8 cellular contexts compared by ENCODE assay signal in genomic region chr1:59298178-59298583, GRCh38. TPM values are rescaled to one million over a fixed set of nuclear protein-coding genes. Genes with fewer than 3 reads are reported as not detected.
A peak's percentile ranks its signal among the peaks of the same experiment; 100 is the strongest.
DNase-seq lines count a peak whose midpoint lies in the region; ATAC-seq, FAIRE-seq and TF ChIP-seq lines count a peak whose summit lies in the region.
"Had no signal": no experiment of that assay in that cellular context is flagged by ENCODE, and none has a peak within 500 bp of the region (broad histone marks: within the 10 kb centered on the region; RNA-seq: fewer than 3 reads in every experiment).

No MANE protein-coding gene starts in this region.

- intact Hi-C loops in PC-3 (cut with micrococcal nuclease) = loop anchor here (5.0 kb wide), 1 partner anchor 156 kb away; no protein-coding TSS in a partner anchor
- intact Hi-C loops in K562 (cut with micrococcal nuclease) = loop anchor here (5.0 to 10.0 kb wide), 4 partner anchors 209 to 516 kb away; partner anchors contain the start of gene JUN
- intact Hi-C loops in lower lobe of right lung (cut with DNase I) = no loop called here

- CTCF ChIA-PET in PC-3 (lab: Charles Lee) = no interaction called here
- CTCF ChIA-PET in K562 (lab: Yijun Ruan, JAX; ENCODE audit: low intra/inter-chr PET ratio) = interaction anchor here (0.6 kb wide), 1 partner anchor 249 kb away, joined by 5 read pairs; no protein-coding TSS in a partner anchor

- no peak for TF ChIP-seq EP300 in K562 (IDR thresholded peaks at IDR 0.05; ENCODE audit: low read length)
- no peak for TF ChIP-seq EP300 in suprapubic skin (IDR thresholded peaks at IDR 0.05)

- no peaks in the 10 kb centered on the region for H3K9me3 ChIP-seq in PC-3 (ENCODE audit: low read length)
- H3K9me3 ChIP-seq in K562 (replicated peaks; ENCODE audit: control insufficient read depth, insufficient read depth, low read depth, low read length) = no peaks in the 10 kb centered on the region
- no peaks in the 10 kb centered on the region for H3K9me3 ChIP-seq in lower lobe of right lung
- no peaks in the 10 kb centered on the region for H3K9me3 ChIP-seq in suprapubic skin

- H3K4me3 ChIP-seq in PC-3 (ENCODE audit: low read length) (0 out of 2 replicates have a peak overlapping the region, but pooled peaks have one; percentile 88), K562 (no peak overlapping the region), lower lobe of right lung (no peak overlapping the region), suprapubic skin (no peak overlapping the region)
- H3K4me3 ChIP-seq: cardiac muscle cell had no signal

- no peaks in the 10 kb centered on the region for H4K20me1 ChIP-seq in PC-3 (ENCODE audit: low read length)
- no peaks in the 10 kb centered on the region for H4K20me1 ChIP-seq in K562 (replicated peaks; ENCODE audit: control insufficient read depth, insufficient read depth, low read length)

- WGBS in K562 (ENCODE audit: insufficient coverage, low coverage, missing lambda C conversion rate) = 91% methylated on average over 1 of the region's 1 CpG
- 63% methylated on average over 1 of the region's 1 CpG for WGBS in suprapubic skin

- H3K79me2 ChIP-seq in PC-3 (ENCODE audit: low read length) (peaks cover 7% of the 10 kb centered on the region), K562 (ENCODE audit: control insufficient read depth, insufficient read depth, low read length) (no peaks in the 10 kb centered on the region; the same call in 2 of the 3 replicates)

- H3K4me2 ChIP-seq in PC-3 (ENCODE audit: low read length) (peak overlapping the region; percentile 89), K562 (ENCODE audit: insufficient read depth, low read length) (peak overlapping the region; percentile 96)

- H3K4me1 ChIP-seq in PC-3 (ENCODE audit: insufficient read depth, low read length) (peaks cover 30% of the 10 kb centered on the region), K562 (replicated peaks in 1 of 2; ENCODE audit: control insufficient read depth in 2 of 2, insufficient read depth in 2 of 2, low read length in 2 of 2) (peaks cover 9 to 22% of the 10 kb centered on the region in 2 experiments), lower lobe of right lung (peaks cover 30% of the 10 kb centered on the region), suprapubic skin (peaks cover 29% of the 10 kb centered on the region)

- ATAC-seq in PC-3 = no peak
- ATAC-seq in K562 = no peak
- ATAC-seq in lower lobe of right lung = no peak

- TF ChIP-seq CTCF in PC-3 (conservative IDR thresholded peaks at IDR 0.05; ENCODE audit: low read depth, low read length) (no peak), K562 (IDR thresholded peaks at IDR 0.05 in 2 of 3, conservative IDR thresholded peaks at IDR 0.05 in 1 of 3; ENCODE audit: insufficient read depth in 2 of 3, low read depth in 1 of 3, low read length in 3 of 3) (no peak), lower lobe of right lung (IDR thresholded peaks at IDR 0.05) (no peak), suprapubic skin (IDR thresholded peaks at IDR 0.05) (no peak)

- no peaks in the 10 kb centered on the region for H3K9me2 ChIP-seq in PC-3 (replicated peaks; ENCODE audit: low read length)

- TF ChIP-seq POLR2A in K562 (conservative IDR thresholded peaks at IDR 0.05) (no peak), suprapubic skin (IDR thresholded peaks at IDR 0.05) (no peak)

- H3K9ac ChIP-seq in PC-3 (ENCODE audit: low read length) (no peak overlapping the region), K562 (ENCODE audit: insufficient read depth in 1 of 2, low read depth in 2 of 2, low read length in 2 of 2) (peak overlapping the region in 1 of 2 experiments; percentile 5; a peak in 1 of 4 replicates)

- DNase-seq in PC-3 (no peak), K562 (ENCODE audit: extremely low read depth in 1 of 4, low spot score in 3 of 4) (peak in 3 of 4 experiments; percentile 17 to 18 (median 18)), lower lobe of right lung (no peak), suprapubic skin (ENCODE audit: low spot score in 2 of 2) (no peak), RCC 7860 (ENCODE audit: low spot score) (no peak), SK-N-DZ (ENCODE audit: low spot score) (no peak), NCI-H1105 (lab: John Stamatoyannopoulos, UW) (no peak)

- no peak for TF ChIP-seq RAD21 in K562 (CRISPR knock-in tag; conservative IDR thresholded peaks at IDR 0.05 in 1 of 2, IDR thresholded peaks at IDR 0.05 in 1 of 2)

- FAIRE-seq in K562 (lab: Jason Lieb, UNC) (no peak), RCC 7860 (lab: Jason Lieb, UNC) (no peak)

- peak overlapping the region; percentile 38; the same call in 1 of the 2 replicates for H3K27ac ChIP-seq in PC-3 (ENCODE audit: low read length)
- peak overlapping the region; percentile 37; the same call in 2 of the 3 replicates for H3K27ac ChIP-seq in K562 (ENCODE audit: extremely low read depth, low read depth, low read length)
- peak overlapping the region; percentile 94 for H3K27ac ChIP-seq in lower lobe of right lung
- H3K27ac ChIP-seq in suprapubic skin = peak overlapping the region; percentile 95
- H3K27ac ChIP-seq: cardiac muscle cell had no signal

- H2AFZ ChIP-seq in PC-3 (ENCODE audit: low read length) (no peak overlapping the region), K562 (ENCODE audit: low read depth, low read length) (peak overlapping the region; percentile 65)

- no peaks in the 10 kb centered on the region for H3F3A ChIP-seq in PC-3 (ENCODE audit: low read length, unreplicated experiment)

- POLR2A ChIA-PET in PC-3 (lab: Charles Lee; ENCODE audit: unreplicated experiment) (no interaction called here), K562 (lab: Yijun Ruan, JAX) (interaction anchor here (1.0 kb wide), 1 partner anchor 11 kb away, joined by 3 read pairs; no protein-coding TSS in a partner anchor)

- H3K36me3 ChIP-seq in PC-3 (ENCODE audit: low read depth, low read length) (no peaks in the 10 kb centered on the region), K562 (ENCODE audit: control insufficient read depth, insufficient read depth, low read length) (no peaks in the 10 kb centered on the region), lower lobe of right lung (no peaks in the 10 kb centered on the region), suprapubic skin (no peaks in the 10 kb centered on the region)
- H3K36me3 ChIP-seq: cardiac muscle cell had no signal

- H3K27me3 ChIP-seq in PC-3 (ENCODE audit: low read length) (no peaks in the 10 kb centered on the region), K562 (ENCODE audit: control insufficient read depth in 2 of 2, insufficient read depth in 2 of 2, low read length in 2 of 2) (no peaks in the 10 kb centered on the region), lower lobe of right lung (ENCODE audit: low read depth) (no peaks in the 10 kb centered on the region), suprapubic skin (no peaks in the 10 kb centered on the region)
- H3K27me3 ChIP-seq: cardiac muscle cell had no signal

- BruUV-seq in PC-3 (replicated peaks; lab: Mats Ljungman, UMichigan) (no TSS peak), K562 (replicated peaks; lab: Mats Ljungman, UMichigan) (no TSS peak)

- in situ Hi-C loops in K562 (cut with MboI) = no loop called here

- H3K9me1 ChIP-seq in K562 (ENCODE audit: control insufficient read depth, insufficient read depth, low read length) = no peaks in the 10 kb centered on the region

TF ChIP-seq in K562, 482 proteins besides CTCF, POLR2A, EP300 and RAD21 (continues in another document):
- TF ChIP-seq HINFP (tag; conservative IDR thresholded peaks at IDR 0.05; ENCODE audit: low read depth) (no peak), ZNF23 (CRISPR knock-in tag; IDR thresholded peaks at IDR 0.05) (no peak), HDGF (IDR thresholded peaks at IDR 0.05) (no peak), PTRF (tag; IDR thresholded peaks at IDR 0.05) (no peak), PURB (CRISPR knock-in tag; IDR thresholded peaks at IDR 0.05; ENCODE audit: low read depth) (no peak), KDM1A (IDR thresholded peaks at IDR 0.05) (no peak)

RNA-seq across cellular contexts. Expression of gene FGGY, which starts 1.3 kb away (rescaled TPM):
- total RNA-seq in PC-3 (2014; rRNA removed) = 7.4 and 10.1 TPM in 2 replicates
- 24.6 and 32.7 TPM in 2 replicates for total RNA-seq in K562 (2011; cell fraction: chromatin; rRNA removed; ENCODE audit: low replicate concordance)
- 11.2 and 13.0 TPM in 2 replicates for total RNA-seq in K562 (2011; cell fraction: nucleolus; rRNA removed)
- 22.0 and 23.1 TPM in 2 replicates for total RNA-seq in K562 (2011; cell fraction: nucleoplasm; rRNA removed)
- total RNA-seq in K562 (2014; rRNA removed) = 10.4 and 10.8 TPM in 2 replicates
- total RNA-seq in K562 (2014; rRNA removed; fragmentation: Illumina TruSeq; extraction: Trizol) = 15.0 and 17.6 TPM in 2 replicates
- total RNA-seq in K562 (2015; rRNA removed; fragmentation: Illumina TruSeq; extraction: Trizol) = 17.9 and 19.2 TPM in 2 replicates
- total RNA-seq in K562 (2021) = 10.6 and 12.1 TPM in 2 replicates
- 9.7 TPM in 2 replicates for polyA plus RNA-seq in K562 (2011; rRNA removed)
- 5.6 and 10.0 TPM in 2 replicates for polyA plus RNA-seq in K562 (2011; cell fraction: cytosol; rRNA removed)
- 7.6 and 11.6 TPM in 2 replicates for polyA plus RNA-seq in K562 (2011; cell fraction: nucleus; rRNA removed)
- polyA plus RNA-seq in K562 (2012) = 11.1 and 43.7 TPM in 2 replicates
- 11.4 and 13.1 TPM in 2 replicates for polyA plus RNA-seq in K562 (2014; fragmentation: Illumina TruSeq; extraction: Trizol)
- polyA plus RNA-seq in K562 (2014; fragmentation: Nextera tagmentation; extraction: Ambion mirVana) = 10 to 100 TPM; 12.6 to 15.4 TPM
- polyA plus RNA-seq in K562 (2014; rRNA removed) = 11.7 and 12.3 TPM in 2 replicates
- 20.1 and 26.5 TPM in 2 replicates for polyA minus RNA-seq in K562 (2011; rRNA and poly(A)+ RNA removed)
- 6.1 and 6.9 TPM in 2 replicates for polyA minus RNA-seq in K562 (2011; cell fraction: cytosol; rRNA and poly(A)+ RNA removed)
- 19.9 and 37.7 TPM in 2 replicates for polyA minus RNA-seq in K562 (2011; cell fraction: nucleus; rRNA and poly(A)+ RNA removed)
- 31.4 TPM for total RNA-seq in lower lobe of right lung
- total RNA-seq in suprapubic skin = 10 to 100 TPM; 12.4 to 17.5 (median 16.1) TPM
- 10.4 and 16.9 TPM in 2 replicates for polyA plus RNA-seq in SK-N-DZ (2014; cell fraction: cytosol; rRNA removed)
- polyA plus RNA-seq in SK-N-DZ (2014; cell fraction: nucleus; rRNA removed) = 9.4 and 10.6 TPM in 2 replicates

Comparison
In these comparisons a context has a peak if more than half of its experiments do, and no peak if none do; other contexts are left out.
1. DNase-seq: peak in K562 (3 of 4); none in PC-3 (single experiment), lower lobe of right lung (single experiment), suprapubic skin (0 of 2), RCC 7860 (single experiment), SK-N-DZ (single experiment) and NCI-H1105 (single experiment).
2. H3K27ac ChIP-seq: peak in every context shown above with its lines; median percentile 95 in suprapubic skin; 94 in lower lobe of right lung; 38 in PC-3; 37 in K562.